ENCODE assay signal across 27 cellular contexts in genomic region chr1:43339584-43340232, GRCh38. TPM values are rescaled to one million over a fixed set of nuclear protein-coding genes. Genes with fewer than 3 reads are reported as not detected.
"Had no signal": no experiment of that assay in that cellular context is flagged by ENCODE, and none has a peak within 500 bp of the region (broad histone marks: within the 10 kb centered on the region; RNA-seq: fewer than 3 reads in every experiment).

No MANE protein-coding gene starts in this region.

- DNase-seq: activated B cell treated with CpG ODN at 0.5 μM for 24 hours; activated CD4-positive, alpha-beta T cell treated with anti-CD3 and anti-CD28 coated beads for 1 hour; activated CD4-positive, alpha-beta T cell treated with anti-CD3 and anti-CD28 coated beads, Interleukin-2, amount 10 ng/mL, durations not matched to agents 24 days and 14 days; activated CD4-positive, alpha-beta T cell treated with anti-CD3 and anti-CD28 coated beads, Interleukin-2, amount 50 U/mL, for 48 hours; activated naive CD4-positive, alpha-beta T cell treated with Interleukin-2 at 50 U/mL for 16 hours; activated naive CD8-positive, alpha-beta T cell treated with anti-CD3 and anti-CD28 coated beads, Interleukin-2, amount 50 U/mL, for 24 hours; activated T-cell treated with anti-CD3 and anti-CD28 coated beads, Interleukin-2, amount 50 U/mL, for 4 hours; amniotic stem cell; body of pancreas; Kasumi-1; NCI-H1105 treated with DMSO at 0.1 percent for 48 hours; NCI-H1436 treated with DMSO at 0.1 percent for 48 hours; NCI-H1930; NCI-H2171; NCI-H2227 treated with DMSO at 0.1 percent for 48 hours; NCI-H446 treated with DMSO at 0.1 percent for 48 hours; NCI-H524 treated with DMSO at 0.1 percent for 48 hours; NCI-H82; SIG-M5; T-cell; T-helper 2 cell; T1000 had no signal

- H3K27ac ChIP-seq: ascending aorta, body of pancreas had no signal

- H3K36me3 ChIP-seq: ascending aorta had no signal

- H3K4me1 ChIP-seq: ascending aorta had no signal

- H3K4me3 ChIP-seq: ascending aorta, body of pancreas had no signal

- H3K27me3 ChIP-seq: ascending aorta, body of pancreas had no signal

- ATAC-seq: activated naive CD4-positive, alpha-beta T cell treated with anti-CD3 and anti-CD28 coated beads, Interleukin-2, amount 50 U/mL, for 72 hours; activated naive CD8-positive, alpha-beta T cell treated with anti-CD3 and anti-CD28 coated beads, Interleukin-2, amount 50 U/mL, for 24 hours; activated T-cell treated with anti-CD3 and anti-CD28 coated beads, Interleukin-2, amount 50 U/mL, for 4 hours; body of pancreas; T-cell had no signal

- H3K9me3 ChIP-seq: ascending aorta, body of pancreas had no signal

RNA-seq across cellular contexts. Expression of gene MPL, which starts 2.1 kb away (rescaled TPM):
- total RNA-seq: activated B cell treated with CpG ODN at 0.5 μM for 24 hours; activated CD4-positive, alpha-beta T cell treated with anti-CD3 and anti-CD28 coated beads, Interleukin-2, amount 10 ng/mL, durations not matched to agents 24 days and 14 days; activated naive CD4-positive, alpha-beta T cell treated with anti-CD3 and anti-CD28 coated beads, Interleukin-2, amount 50 U/mL, for 72 hours; activated T-cell treated with anti-CD3 and anti-CD28 coated beads, Interleukin-2, amount 50 U/mL, for 4 hours; ascending aorta; body of pancreas; bronchial epithelial cell; OCI-LY7; RPMI7951 had no signal

RNA-seq across cellular contexts. Expression of gene CDC20, which starts 19.1 kb away (rescaled TPM):
- total RNA-seq: ascending aorta had no signal

RNA-seq across cellular contexts. Expression of gene TIE1, which starts 38.9 kb away (rescaled TPM):
- total RNA-seq: activated B cell treated with CpG ODN at 0.5 μM for 24 hours had no signal
